8 cellular contexts compared by ENCODE assay signal in genomic region chr17:44197980-44198720, GRCh38. TPM values are rescaled to one million over a fixed set of nuclear protein-coding genes. Genes with fewer than 3 reads are reported as not detected.
DNase-seq lines count a peak whose midpoint lies in the region; ATAC-seq and TF ChIP-seq lines count a peak whose summit lies in the region.

No MANE protein-coding gene starts in this region.

- no peaks in the 10 kb centered on the region for H3K27me3 ChIP-seq in right atrium auricular region
- H3K27me3 ChIP-seq in ascending aorta = no peaks in the 10 kb centered on the region
- no peaks in the 10 kb centered on the region for H3K27me3 ChIP-seq in iPS-20b (ENCODE audit: insufficient read depth, low read length)

- no peak for ATAC-seq in Right ventricle myocardium inferior
- ATAC-seq in stimulated activated naive B cell treated with anti-CD40 and anti-IgM and Interleukin-4, amounts not matched to agents 10 μg/mL and 1 μg/mL and 100 μg/mL, for 72 hours (replicated peaks) = peak; percentile 17 to 28

- H3K4me3 ChIP-seq in right atrium auricular region (peak overlapping the region; percentile 81 to 94), ascending aorta (peak overlapping the region; percentile 98 to 99), iPS-20b (ENCODE audit: low read length) (peak overlapping the region; percentile 90)

- peak; percentile 68 for DNase-seq in right atrium auricular region (ENCODE audit: low spot score)
- DNase-seq in Right ventricle myocardium inferior (ENCODE audit: missing footprints) = no peak
- DNase-seq in OCI-M1 (lab: John Stamatoyannopoulos, UW) = peak; percentile 91
- no peak for DNase-seq in ascending aorta (ENCODE audit: low spot score in 2 of 2)
- peak; percentile 38 for DNase-seq in stimulated activated naive B cell treated with anti-CD40 and anti-IgM and Interleukin-4, amounts not matched to agents 10 μg/mL and 1 μg/mL and 100 μg/mL, for 72 hours
- DNase-seq in NCI-H1092 treated with DMSO at 0.1 percent for 48 hours (lab: John Stamatoyannopoulos, UW) = no peak
- DNase-seq in DMS114 treated with DMSO at 0.1 percent for 48 hours (lab: John Stamatoyannopoulos, UW; ENCODE audit: unreplicated experiment) = no peak

- no peaks in the 10 kb centered on the region for H3K9me3 ChIP-seq in right atrium auricular region
- no peaks in the 10 kb centered on the region for H3K9me3 ChIP-seq in ascending aorta
- no peaks in the 10 kb centered on the region for H3K9me3 ChIP-seq in iPS-20b (ENCODE audit: insufficient read depth, low read depth, low read length)

- H3K4me1 ChIP-seq in right atrium auricular region (peaks cover 0 to 32% of the 10 kb centered on the region in 2 donors), ascending aorta (peaks cover 0 to 23% of the 10 kb centered on the region in 2 donors), iPS-20b (ENCODE audit: insufficient read depth, low read length) (peaks cover 13% of the 10 kb centered on the region)

- H3K27ac Mint-ChIP-seq in stimulated activated naive B cell treated with anti-CD40 and anti-IgM and Interleukin-4, amounts not matched to agents 10 μg/mL and 1 μg/mL and 100 μg/mL, for 72 hours = peak overlapping the region; percentile 95

- intact Hi-C loops in Right ventricle myocardium inferior (cut with DNase I) (no loop called here), ascending aorta (cut with DNase I) (no loop called here)

- peaks cover 22 to 41% of the 10 kb centered on the region in 2 donors for H3K4me1 Mint-ChIP-seq in stimulated activated naive B cell treated with anti-CD40 and anti-IgM and Interleukin-4, amounts not matched to agents 10 μg/mL and 1 μg/mL and 100 μg/mL, for 72 hours

- TF ChIP-seq CTCF in right atrium auricular region (IDR thresholded peaks at IDR 0.05) (no peak), ascending aorta (IDR thresholded peaks at IDR 0.05) (no peak)

- H3K36me3 ChIP-seq in right atrium auricular region (peaks cover 40% of the 10 kb centered on the region), ascending aorta (peaks cover 37 to 43% of the 10 kb centered on the region in 2 donors), iPS-20b (ENCODE audit: insufficient read depth, low read depth, low read length) (peaks cover 44% of the 10 kb centered on the region)

- H3K27ac ChIP-seq in right atrium auricular region = peak overlapping the region; percentile 94 to 99
- H3K27ac ChIP-seq in ascending aorta = peak overlapping the region; percentile 98 to 100
- peak overlapping the region; percentile 65 for H3K27ac ChIP-seq in iPS-20b (ENCODE audit: low read length)

- no peaks in the 10 kb centered on the region for H3K9me3 Mint-ChIP-seq in stimulated activated naive B cell treated with anti-CD40 and anti-IgM and Interleukin-4, amounts not matched to agents 10 μg/mL and 1 μg/mL and 100 μg/mL, for 72 hours

- no peaks in the 10 kb centered on the region for H3K27me3 Mint-ChIP-seq in stimulated activated naive B cell treated with anti-CD40 and anti-IgM and Interleukin-4, amounts not matched to agents 10 μg/mL and 1 μg/mL and 100 μg/mL, for 72 hours

- peaks cover 33 to 42% of the 10 kb centered on the region in 2 donors for H3K36me3 Mint-ChIP-seq in stimulated activated naive B cell treated with anti-CD40 and anti-IgM and Interleukin-4, amounts not matched to agents 10 μg/mL and 1 μg/mL and 100 μg/mL, for 72 hours

- H3K9ac ChIP-seq in iPS-20b (ENCODE audit: low read depth, low read length) = peak overlapping the region; percentile 89

- H3K4me3 Mint-ChIP-seq in stimulated activated naive B cell treated with anti-CD40 and anti-IgM and Interleukin-4, amounts not matched to agents 10 μg/mL and 1 μg/mL and 100 μg/mL, for 72 hours = peak overlapping the region; percentile 85 to 90

RNA-seq across cellular contexts. Expression of gene ATXN7L3, which starts 1.5 kb away (rescaled TPM):
- total RNA-seq in right atrium auricular region (10 to 100 TPM; 24.5 to 38.9 TPM), Right ventricle myocardium inferior (40.8 TPM), ascending aorta (62.8 TPM)

RNA-seq across cellular contexts. Expression of gene TMUB2, which starts 11.4 kb away (rescaled TPM):
- total RNA-seq in right atrium auricular region (10 to 100 TPM; 26.4 to 26.6 TPM), Right ventricle myocardium inferior (20.8 TPM), ascending aorta (27.9 TPM)

RNA-seq across cellular contexts. Expression of gene UBTF, which starts 21.3 kb away (rescaled TPM):
- total RNA-seq in right atrium auricular region = 10 to 100 TPM; 39.3 to 42.3 TPM
- 57.5 TPM for total RNA-seq in Right ventricle myocardium inferior
- 25.1 TPM for total RNA-seq in ascending aorta

RNA-seq across cellular contexts. Expression of gene ASB16, which starts 27.6 kb away (rescaled TPM):
- total RNA-seq in right atrium auricular region = 1 to 10 TPM; 8.3 TPM
- total RNA-seq in Right ventricle myocardium inferior = 14.5 TPM
- not detected for total RNA-seq in ascending aorta

RNA-seq across cellular contexts. Expression of gene HROB, which starts 56.4 kb away (rescaled TPM):
- under 1 TPM; 0.59 to 0.94 TPM for total RNA-seq in right atrium auricular region
- total RNA-seq in Right ventricle myocardium inferior = 2.0 TPM
- total RNA-seq in ascending aorta = not detected

Comparison
In these comparisons a context has a peak if more than half of its experiments do, and no peak if none do; other contexts are left out.
1. DNase-seq: peak in right atrium auricular region (single experiment), OCI-M1 (single experiment) and stimulated activated naive B cell treated with anti-CD40 and anti-IgM and Interleukin-4, amounts not matched to agents 10 μg/mL and 1 μg/mL and 100 μg/mL, for 72 hours (single experiment); none in Right ventricle myocardium inferior (single experiment), ascending aorta (0 of 2), NCI-H1092 treated with DMSO at 0.1 percent for 48 hours (single experiment) and DMS114 treated with DMSO at 0.1 percent for 48 hours (single experiment).
2. Peak in every context shown above with its lines, with median percentiles within 50 percentile points of each other: H3K27ac ChIP-seq and H3K4me3 ChIP-seq.